ENCODE assay signal across 19 cellular contexts in genomic region chr19:1389033-1389940, GRCh38. TPM values are rescaled to one million over a fixed set of nuclear protein-coding genes. Genes with fewer than 3 reads are reported as not detected.
DNase-seq lines count a peak whose midpoint lies in the region; ATAC-seq, FAIRE-seq and TF ChIP-seq lines count a peak whose summit lies in the region.
"Had no signal": no experiment of that assay in that cellular context is flagged by ENCODE, and none has a peak within 500 bp of the region (broad histone marks: within the 10 kb centered on the region; RNA-seq: fewer than 3 reads in every experiment).

No MANE protein-coding gene starts in this region.

- no peak overlapping the region for H3K4me2 ChIP-seq in IMR-90 (ENCODE audit: low read depth, low read length)

- H3K14ac ChIP-seq in IMR-90 (replicated peaks; ENCODE audit: low read depth, low read length) = no peak overlapping the region

- peak overlapping the region; percentile 65 for H2AK9ac ChIP-seq in IMR-90 (replicated peaks; ENCODE audit: low read depth, low read length, poor library complexity)

- no peak overlapping the region for H3K4me3 ChIP-seq in IMR-90 (ENCODE audit: insufficient read depth, low read depth, low read length)
- H3K4me3 ChIP-seq in bronchial epithelial cell (ENCODE audit: low read depth, low read length) = no peak overlapping the region
- H3K4me3 ChIP-seq: left lung, uterus had no signal

- H4K8ac ChIP-seq in IMR-90 (ENCODE audit: low read depth in 2 of 2, low read length in 2 of 2) = no peak overlapping the region

- H3K27me3 ChIP-seq in IMR-90 (ENCODE audit: control insufficient read depth, insufficient read depth, low read length) (no peaks in the 10 kb centered on the region), bronchial epithelial cell (ENCODE audit: control insufficient read depth, insufficient read depth, low read length) (no peaks in the 10 kb centered on the region)
- H3K27me3 ChIP-seq: left lung, uterus had no signal

- intact Hi-C loops in IMR-90 (cut with micrococcal nuclease) = no loop called here

- CTCF ChIA-PET in IMR-90 (lab: Yijun Ruan, JAX) = no interaction called here

- H3K79me1 ChIP-seq in IMR-90 (ENCODE audit: low read depth in 1 of 2, low read length in 2 of 2) = peaks cover 6 to 40% of the 10 kb centered on the region in 2 experiments; a peak in 3 of 4 replicates

- H3K56ac ChIP-seq in IMR-90 (ENCODE audit: extremely low read depth, insufficient read depth, low read length) = no peak overlapping the region

- H2BK15ac ChIP-seq in IMR-90 (ENCODE audit: low read depth, low read length) = no peak overlapping the region

- no peak for DNase-seq in IMR-90
- DNase-seq in bronchial epithelial cell (ENCODE audit: low read depth) = no peak
- peak; percentile 87 for DNase-seq in medulla oblongata (ENCODE audit: extremely low spot score)
- DNase-seq in superior temporal gyrus (ENCODE audit: extremely low spot score) = peak; percentile 90
- DNase-seq: effector CD4-positive, alpha-beta T cell; foreskin fibroblast; left lung; MM.1S; NCI-H1436; NCI-H446; NCI-H82; OCI-M1; T-helper 9 cell; uterus had no signal

- H3K4ac ChIP-seq in IMR-90 (ENCODE audit: low read depth, low read length) = no peak overlapping the region

- no peaks in the 10 kb centered on the region for H3K9me3 ChIP-seq in IMR-90 (ENCODE audit: control insufficient read depth, insufficient read depth, low read length)
- H3K9me3 ChIP-seq: left lung, uterus had no signal

- in situ Hi-C loops in IMR-90 (cut with MboI; ENCODE audit: low sequenced_read_pairs) = no loop called here

- peak overlapping the region; percentile 63 for H2AFZ ChIP-seq in IMR-90 (replicated peaks; ENCODE audit: low read length, poor library complexity)

- no TSS peak for BruUV-seq in IMR-90 (replicated peaks; lab: Mats Ljungman, UMichigan)

- no peak overlapping the region for H3K18ac ChIP-seq in IMR-90 (ENCODE audit: low read depth, low read length)

- TF ChIP-seq CTCF in IMR-90 (conservative IDR thresholded peaks at IDR 0.05; ENCODE audit: low read depth, low read length) (no peak), bronchial epithelial cell (IDR thresholded peaks at IDR 0.05; ENCODE audit: insufficient read depth, low read length, severe bottlenecking) (no peak)

- H3K36me3 ChIP-seq in IMR-90 (ENCODE audit: control insufficient read depth, insufficient read depth, low read length) (peaks cover 26% of the 10 kb centered on the region), bronchial epithelial cell (ENCODE audit: control insufficient read depth, insufficient read depth, low read length) (peaks cover 18% of the 10 kb centered on the region)
- H3K36me3 ChIP-seq: uterus had no signal

- TF ChIP-seq POLR2A in IMR-90 (IDR thresholded peaks at IDR 0.05; ENCODE audit: low read depth, low read length) = no peak

- H2BK5ac ChIP-seq in IMR-90 (ENCODE audit: low read depth, low read length, poor library complexity, severe bottlenecking) = no peak overlapping the region

- H3K23ac ChIP-seq in IMR-90 (ENCODE audit: low read depth, low read length) = no peak overlapping the region

- H3K4me1 ChIP-seq in IMR-90 (ENCODE audit: control insufficient read depth, insufficient read depth, low read length) = no peaks in the 10 kb centered on the region

- no peak overlapping the region for H2AK5ac ChIP-seq in IMR-90 (ENCODE audit: low read depth, low read length)

- no peaks in the 10 kb centered on the region; the same call in 1 of the 2 replicates for H4K20me1 ChIP-seq in IMR-90 (ENCODE audit: insufficient read depth, low read length)

- peak; percentile 99 for FAIRE-seq in bronchial epithelial cell (lab: Jason Lieb, UNC)
- FAIRE-seq: D721Med had no signal

- H3K27ac ChIP-seq in IMR-90 (ENCODE audit: insufficient read depth, low read length) = no peak overlapping the region
- H3K27ac ChIP-seq: left lung, uterus had no signal

- dilution Hi-C loops in IMR-90 (cut with HindIII; ENCODE audit: low sequenced_read_pairs, unreplicated experiment) = no loop called here

- no peak overlapping the region for H2BK120ac ChIP-seq in IMR-90 (ENCODE audit: low read depth, low read length)

- H4K5ac ChIP-seq in IMR-90 (ENCODE audit: low read depth, low read length) = no peak overlapping the region

- 91% methylated on average over 20 of the region's 39 CpGs; no CpG with 5 or more reads in 1 of the 2 experiments for WGBS in IMR-90 (ENCODE audit: extremely low coverage in 2 of 2, insufficient read length in 1 of 2), 2 experiments

- H2BK20ac ChIP-seq in IMR-90 (ENCODE audit: low read depth, low read length) = no peak overlapping the region

- no peak overlapping the region for H3K9ac ChIP-seq in IMR-90 (ENCODE audit: low read depth, low read length)

- no peak for ATAC-seq in IMR-90 (ENCODE audit: low read depth)
- no peak for ATAC-seq in HG03520 (IDR thresholded peaks at IDR 0.05; ENCODE audit: unreplicated experiment)
- ATAC-seq in GM19455 (IDR thresholded peaks at IDR 0.05; ENCODE audit: unreplicated experiment) = no peak
- no peak for ATAC-seq in HG02798 (IDR thresholded peaks at IDR 0.05; ENCODE audit: poor library complexity, unreplicated experiment)
- ATAC-seq: HCT116, left lung had no signal

- TF ChIP-seq RAD21 in IMR-90 (IDR thresholded peaks at IDR 0.05; ENCODE audit: low read length) = no peak

- no peak overlapping the region for H4K91ac ChIP-seq in IMR-90 (ENCODE audit: insufficient read depth, low read depth, low read length)

- POLR2A ChIA-PET in IMR-90 (lab: Charles Lee; ENCODE audit: unreplicated experiment) = no interaction called here

- peaks cover 4% of the 10 kb centered on the region; the same call in 1 of the 2 replicates for H3K9me1 ChIP-seq in IMR-90 (ENCODE audit: insufficient read depth, low read length)

TF ChIP-seq in IMR-90, 13 proteins besides CTCF, POLR2A, EP300 and RAD21:
- TF ChIP-seq FOS (IDR thresholded peaks at IDR 0.05; ENCODE audit: low read depth, low read length) (no peak), NFE2L2 (IDR thresholded peaks at IDR 0.05; ENCODE audit: low read depth, low read length) (0 out of 2 replicates have a peak, but pooled peaks have one; percentile 10)

RNA-seq across cellular contexts. Expression of gene NDUFS7, which starts 5.6 kb away (rescaled TPM):
- 60.8 and 64.7 TPM in 2 replicates for total RNA-seq in IMR-90 (2012; rRNA removed)
- 136 and 167 TPM in 2 replicates for polyA plus RNA-seq in IMR-90 (2012; rRNA removed)
- 283 and 387 TPM in 2 replicates for polyA plus RNA-seq in IMR-90 (2012; cell fraction: cytosol; rRNA removed)
- 76.0 and 256 TPM in 2 replicates for polyA plus RNA-seq in IMR-90 (2012; cell fraction: nucleus; rRNA removed; ENCODE audit: low replicate concordance)
- total RNA-seq in bronchial epithelial cell = 101 and 109 TPM in 2 replicates

RNA-seq across cellular contexts. Expression of gene GAMT, which starts 12.1 kb away (rescaled TPM):
- 22.8 and 23.9 TPM in 2 replicates for total RNA-seq in IMR-90 (2012; rRNA removed)
- polyA plus RNA-seq in IMR-90 (2012; rRNA removed) = 51.8 and 63.6 TPM in 2 replicates
- 37.4 and 106 TPM in 2 replicates for polyA plus RNA-seq in IMR-90 (2012; cell fraction: cytosol; rRNA removed)
- 22.7 and 61.5 TPM in 2 replicates for polyA plus RNA-seq in IMR-90 (2012; cell fraction: nucleus; rRNA removed; ENCODE audit: low replicate concordance)
- total RNA-seq in bronchial epithelial cell = 6.8 and 9.7 TPM in 2 replicates

RNA-seq across cellular contexts. Expression of gene DAZAP1, which starts 18.1 kb away (rescaled TPM):
- 22.0 and 35.3 TPM in 2 replicates for total RNA-seq in IMR-90 (2012; rRNA removed)
- polyA plus RNA-seq in IMR-90 (2012; rRNA removed) = 62.8 and 63.6 TPM in 2 replicates
- polyA plus RNA-seq in IMR-90 (2012; cell fraction: cytosol; rRNA removed) = 32.2 and 39.6 TPM in 2 replicates
- 127 and 151 TPM in 2 replicates for polyA plus RNA-seq in IMR-90 (2012; cell fraction: nucleus; rRNA removed; ENCODE audit: low replicate concordance)
- total RNA-seq in bronchial epithelial cell = 115 and 128 TPM in 2 replicates

RNA-seq across cellular contexts. Expression of gene RPS15, which starts 48.9 kb away (rescaled TPM):
- total RNA-seq in IMR-90 (2012; rRNA removed) (834 and 1,179 TPM in 2 replicates), bronchial epithelial cell (380 and 966 TPM in 2 replicates)
- 1,855 and 2,269 TPM in 2 replicates for polyA plus RNA-seq in IMR-90 (2012; rRNA removed)
- polyA plus RNA-seq in IMR-90 (2012; cell fraction: cytosol; rRNA removed) = 15,264 and 18,725 TPM in 2 replicates
- 1,510 and 3,480 TPM in 2 replicates for polyA plus RNA-seq in IMR-90 (2012; cell fraction: nucleus; rRNA removed; ENCODE audit: low replicate concordance)

Comparison
In these comparisons a context has a peak if more than half of its experiments do, and no peak if none do; other contexts are left out.
1. DNase-seq: peak in medulla oblongata (single experiment) and superior temporal gyrus (single experiment); none in IMR-90 (single experiment) and bronchial epithelial cell (single experiment).